ENCODE assay signal across 1 cellular context in the genomic region with DNA sequence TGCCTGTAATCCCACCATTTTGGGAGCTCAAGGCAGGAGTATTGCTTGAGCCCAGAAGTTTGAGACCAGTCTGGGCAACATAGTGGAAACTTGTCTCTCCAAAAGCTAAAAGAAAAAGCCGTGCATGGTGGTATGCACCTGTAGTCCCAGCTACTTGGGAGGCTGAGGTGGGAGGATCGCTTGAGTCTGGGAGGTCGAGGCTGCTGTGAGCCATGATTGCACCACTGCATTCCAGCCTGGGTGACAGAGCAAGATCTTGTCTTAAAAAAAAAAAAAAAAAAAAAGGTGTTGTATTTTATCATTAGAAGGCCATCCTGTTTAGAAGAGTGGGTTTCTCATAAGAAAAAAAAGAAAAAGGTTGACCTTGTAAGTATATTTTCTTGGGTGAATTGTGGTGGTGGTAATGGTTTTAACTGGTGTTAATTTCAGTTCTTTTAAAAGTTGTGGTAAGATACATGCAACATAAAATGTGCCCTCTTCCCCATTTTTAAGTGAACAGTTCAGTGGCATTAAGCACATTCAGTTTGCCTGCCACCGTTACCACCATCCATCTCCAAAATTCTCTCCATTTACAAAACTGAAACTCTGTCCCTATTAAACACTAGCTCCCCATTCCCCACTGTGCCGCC.
TF ChIP-seq lines count a peak whose summit lies in the region.

No MANE protein-coding gene starts in this region.

TF ChIP-seq in WTC11, 78 proteins besides CTCF, POLR2A, EP300 and RAD21 (continued from another document):
- TF ChIP-seq, protein P1, sequence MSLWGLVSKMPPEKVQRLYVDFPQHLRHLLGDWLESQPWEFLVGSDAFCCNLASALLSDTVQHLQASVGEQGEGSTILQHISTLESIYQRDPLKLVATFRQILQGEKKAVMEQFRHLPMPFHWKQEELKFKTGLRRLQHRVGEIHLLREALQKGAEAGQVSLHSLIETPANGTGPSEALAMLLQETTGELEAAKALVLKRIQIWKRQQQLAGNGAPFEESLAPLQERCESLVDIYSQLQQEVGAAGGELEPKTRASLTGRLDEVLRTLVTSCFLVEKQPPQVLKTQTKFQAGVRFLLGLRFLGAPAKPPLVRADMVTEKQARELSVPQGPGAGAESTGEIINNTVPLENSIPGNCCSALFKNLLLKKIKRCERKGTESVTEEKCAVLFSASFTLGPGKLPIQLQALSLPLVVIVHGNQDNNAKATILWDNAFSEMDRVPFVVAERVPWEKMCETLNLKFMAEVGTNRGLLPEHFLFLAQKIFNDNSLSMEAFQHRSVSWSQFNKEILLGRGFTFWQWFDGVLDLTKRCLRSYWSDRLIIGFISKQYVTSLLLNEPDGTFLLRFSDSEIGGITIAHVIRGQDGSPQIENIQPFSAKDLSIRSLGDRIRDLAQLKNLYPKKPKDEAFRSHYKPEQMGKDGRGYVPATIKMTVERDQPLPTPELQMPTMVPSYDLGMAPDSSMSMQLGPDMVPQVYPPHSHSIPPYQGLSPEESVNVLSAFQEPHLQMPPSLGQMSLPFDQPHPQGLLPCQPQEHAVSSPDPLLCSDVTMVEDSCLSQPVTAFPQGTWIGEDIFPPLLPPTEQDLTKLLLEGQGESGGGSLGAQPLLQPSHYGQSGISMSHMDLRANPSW (CRISPR knock-in tag; conservative IDR thresholded peaks at IDR 0.05; ENCODE audit: low read depth) = no peak
- TF ChIP-seq ZNF317 (CRISPR knock-in tag; IDR thresholded peaks at IDR 0.05; ENCODE audit: borderline replicate concordance, low read depth) (no peak), RORB (CRISPR knock-in tag; IDR thresholded peaks at IDR 0.05) (no peak), ZNF263 (CRISPR knock-in tag; IDR thresholded peaks at IDR 0.05; ENCODE audit: low read depth) (no peak), CBFB (CRISPR knock-in tag; IDR thresholded peaks at IDR 0.05; ENCODE audit: low read depth) (no peak)
- TF ChIP-seq, protein P2, sequence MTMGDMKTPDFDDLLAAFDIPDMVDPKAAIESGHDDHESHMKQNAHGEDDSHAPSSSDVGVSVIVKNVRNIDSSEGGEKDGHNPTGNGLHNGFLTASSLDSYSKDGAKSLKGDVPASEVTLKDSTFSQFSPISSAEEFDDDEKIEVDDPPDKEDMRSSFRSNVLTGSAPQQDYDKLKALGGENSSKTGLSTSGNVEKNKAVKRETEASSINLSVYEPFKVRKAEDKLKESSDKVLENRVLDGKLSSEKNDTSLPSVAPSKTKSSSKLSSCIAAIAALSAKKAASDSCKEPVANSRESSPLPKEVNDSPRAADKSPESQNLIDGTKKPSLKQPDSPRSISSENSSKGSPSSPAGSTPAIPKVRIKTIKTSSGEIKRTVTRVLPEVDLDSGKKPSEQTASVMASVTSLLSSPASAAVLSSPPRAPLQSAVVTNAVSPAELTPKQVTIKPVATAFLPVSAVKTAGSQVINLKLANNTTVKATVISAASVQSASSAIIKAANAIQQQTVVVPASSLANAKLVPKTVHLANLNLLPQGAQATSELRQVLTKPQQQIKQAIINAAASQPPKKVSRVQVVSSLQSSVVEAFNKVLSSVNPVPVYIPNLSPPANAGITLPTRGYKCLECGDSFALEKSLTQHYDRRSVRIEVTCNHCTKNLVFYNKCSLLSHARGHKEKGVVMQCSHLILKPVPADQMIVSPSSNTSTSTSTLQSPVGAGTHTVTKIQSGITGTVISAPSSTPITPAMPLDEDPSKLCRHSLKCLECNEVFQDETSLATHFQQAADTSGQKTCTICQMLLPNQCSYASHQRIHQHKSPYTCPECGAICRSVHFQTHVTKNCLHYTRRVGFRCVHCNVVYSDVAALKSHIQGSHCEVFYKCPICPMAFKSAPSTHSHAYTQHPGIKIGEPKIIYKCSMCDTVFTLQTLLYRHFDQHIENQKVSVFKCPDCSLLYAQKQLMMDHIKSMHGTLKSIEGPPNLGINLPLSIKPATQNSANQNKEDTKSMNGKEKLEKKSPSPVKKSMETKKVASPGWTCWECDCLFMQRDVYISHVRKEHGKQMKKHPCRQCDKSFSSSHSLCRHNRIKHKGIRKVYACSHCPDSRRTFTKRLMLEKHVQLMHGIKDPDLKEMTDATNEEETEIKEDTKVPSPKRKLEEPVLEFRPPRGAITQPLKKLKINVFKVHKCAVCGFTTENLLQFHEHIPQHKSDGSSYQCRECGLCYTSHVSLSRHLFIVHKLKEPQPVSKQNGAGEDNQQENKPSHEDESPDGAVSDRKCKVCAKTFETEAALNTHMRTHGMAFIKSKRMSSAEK (CRISPR knock-in tag; IDR thresholded peaks at IDR 0.05; ENCODE audit: borderline replicate concordance) = no peak
